Comparison of ENCODE assay signal across 8 cellular contexts in the genomic region with DNA sequence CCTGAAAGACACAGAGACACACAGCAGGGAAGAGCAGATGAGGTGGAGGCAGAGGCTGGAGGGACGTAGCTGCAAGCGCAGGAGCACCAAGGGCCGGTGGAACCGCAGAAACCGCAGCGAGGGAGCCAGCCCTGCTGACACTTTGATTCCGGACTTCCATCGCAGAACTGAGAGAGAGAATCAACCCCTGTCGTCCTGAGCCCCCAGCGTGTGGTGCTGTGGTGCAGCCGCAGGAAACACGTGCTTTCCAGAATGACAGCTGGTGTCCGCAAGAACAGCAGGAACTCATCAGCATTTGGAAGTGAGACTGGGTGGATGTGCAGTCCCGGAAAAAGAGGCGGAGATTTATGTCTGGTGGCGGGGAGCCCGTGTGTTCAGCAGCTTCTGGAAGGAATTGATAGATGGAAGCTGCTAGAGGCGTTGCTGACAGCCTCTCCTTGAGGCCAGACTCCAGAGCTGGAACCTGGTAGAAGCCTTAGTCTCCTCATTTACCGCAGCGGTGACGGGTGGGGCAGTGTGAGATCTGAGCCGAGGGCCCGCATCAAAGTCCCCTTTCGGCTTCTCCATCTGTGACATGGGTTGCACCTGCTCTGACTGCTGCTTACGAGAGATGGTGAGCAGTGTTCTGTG. TPM values are rescaled to one million over a fixed set of nuclear protein-coding genes. Genes with fewer than 3 reads are reported as not detected.
DNase-seq lines count a peak whose midpoint lies in the region; ATAC-seq and TF ChIP-seq lines count a peak whose summit lies in the region.

No MANE protein-coding gene starts in this region.

- peaks cover 13% of the 10 kb centered on the region for H3K9me3 Mint-ChIP-seq in activated T-helper 1 cell treated with anti-CD3 and anti-CD28 coated beads, Interleukin-12 subunit alpha, Interleukin-12 subunit beta, Interleukin-2, Interleukin-4 antibody, amounts not matched to agents 30 ng/mL and 10 ng/mL and 1 ng/mL, durations not matched to agents 14 hours and 24 hours and 36 hours
- peaks cover 2 to 7% of the 10 kb centered on the region in 2 donors for H3K9me3 Mint-ChIP-seq in natural killer cell

- H2AFZ ChIP-seq in PC-3 (ENCODE audit: low read length): peak overlapping the region; percentile 54

- H3K4me1 ChIP-seq in PC-3 (ENCODE audit: insufficient read depth, low read length) (peaks cover 13% of the 10 kb centered on the region), thoracic aorta (ENCODE audit: control insufficient read depth in 1 of 2, low read depth in 2 of 2) (peaks cover 9 to 12% of the 10 kb centered on the region in 2 donors)

- peak overlapping the region; percentile 79 for H3K4me3 Mint-ChIP-seq in activated T-helper 1 cell treated with anti-CD3 and anti-CD28 coated beads, Interleukin-12 subunit alpha, Interleukin-12 subunit beta, Interleukin-2, Interleukin-4 antibody, amounts not matched to agents 30 ng/mL and 10 ng/mL and 1 ng/mL, durations not matched to agents 14 hours and 24 hours and 36 hours
- peak overlapping the region; percentile 88 for H3K4me3 Mint-ChIP-seq in natural killer cell

- peaks cover 21% of the 10 kb centered on the region for H3K4me1 Mint-ChIP-seq in activated T-helper 1 cell treated with anti-CD3 and anti-CD28 coated beads, Interleukin-12 subunit alpha, Interleukin-12 subunit beta, Interleukin-2, Interleukin-4 antibody, amounts not matched to agents 30 ng/mL and 10 ng/mL and 1 ng/mL, durations not matched to agents 14 hours and 24 hours and 36 hours (ENCODE audit: low read depth)
- H3K4me1 Mint-ChIP-seq in natural killer cell: peaks cover 15 to 26% of the 10 kb centered on the region in 2 donors

- ATAC-seq in GM19035 (IDR thresholded peaks at IDR 0.05; ENCODE audit: unreplicated experiment): peak; percentile 77
- ATAC-seq in PC-3: peak; percentile 87
- peak; percentile 76 to 83 (median 77) for ATAC-seq in natural killer cell
- no peak for ATAC-seq in thoracic aorta (ENCODE audit: insufficient number of reproducible peaks, low FRiP score, low read depth)

- DNase-seq in AG04449 (ENCODE audit: low read depth, low spot score) (no peak), HS-5 (ENCODE audit: low read depth) (peak; percentile 55), PC-3 (peak; percentile 66), fibroblast of mammary gland (ENCODE audit: low read depth) (peak; percentile 93), natural killer cell (peak; percentile 56), thoracic aorta (ENCODE audit: low spot score) (no peak)
- peak; percentile 57 for DNase-seq in activated T-helper 1 cell treated with anti-CD3 and anti-CD28 coated beads, Interleukin-12 subunit alpha, Interleukin-12 subunit beta, Interleukin-2, Interleukin-4 antibody, amounts not matched to agents 30 ng/mL and 10 ng/mL and 1 ng/mL, durations not matched to agents 14 hours and 24 hours and 36 hours (ENCODE audit: low spot score)

- H3K27me3 ChIP-seq in PC-3 (ENCODE audit: low read length) (no peaks in the 10 kb centered on the region), thoracic aorta (replicated peaks; ENCODE audit: insufficient read depth) (no peaks in the 10 kb centered on the region)

- TF ChIP-seq CTCF in AG04449 (IDR thresholded peaks at IDR 0.05; ENCODE audit: insufficient read depth, low read length, missing control alignments) (peak; percentile 45), PC-3 (conservative IDR thresholded peaks at IDR 0.05; ENCODE audit: low read depth, low read length) (peak; percentile 49), fibroblast of mammary gland (conservative IDR thresholded peaks at IDR 0.05; ENCODE audit: control insufficient read depth, insufficient read depth, low read depth, low read length) (peak; percentile 35), natural killer cell (IDR thresholded peaks at IDR 0.05) (no peak), thoracic aorta (IDR thresholded peaks at IDR 0.05) (peak; percentile 34)

- BruUV-seq in PC-3 (replicated peaks; lab: Mats Ljungman, UMichigan): no TSS peak

- CTCF ChIA-PET in AG04449 (lab: Yijun Ruan, JAX): interaction anchor here (0.6 to 1.6 kb wide), 7 partner anchors 8 to 199 kb away, joined by 3 to 4 read pairs (median 3); a partner anchor contains a TSS
- CTCF ChIA-PET in PC-3 (lab: Charles Lee): no interaction called here

- H3K9me3 ChIP-seq in PC-3 (ENCODE audit: low read length): peaks cover 4% of the 10 kb centered on the region; the same call in 1 of the 2 replicates
- H3K9me3 ChIP-seq in thoracic aorta: peaks cover 9% of the 10 kb centered on the region

- peak overlapping the region; percentile 77 for H3K27ac Mint-ChIP-seq in activated T-helper 1 cell treated with anti-CD3 and anti-CD28 coated beads, Interleukin-12 subunit alpha, Interleukin-12 subunit beta, Interleukin-2, Interleukin-4 antibody, amounts not matched to agents 30 ng/mL and 10 ng/mL and 1 ng/mL, durations not matched to agents 14 hours and 24 hours and 36 hours
- H3K27ac Mint-ChIP-seq in natural killer cell: peak overlapping the region; percentile 12 to 74

- POLR2A ChIA-PET in AG04449 (lab: Yijun Ruan, JAX): interaction anchor here (0.5 to 1.4 kb wide), 4 partner anchors 22 to 76 kb away, joined by 3 to 5 read pairs (median 4); a partner anchor contains a TSS
- POLR2A ChIA-PET in PC-3 (lab: Charles Lee; ENCODE audit: unreplicated experiment): interaction anchor here (0.6 kb wide), 1 partner anchor 46 kb away, joined by 3 read pairs; no protein-coding TSS in a partner anchor

- no peaks in the 10 kb centered on the region for H3K79me2 ChIP-seq in PC-3 (ENCODE audit: low read length)

- intact Hi-C loops in PC-3 (cut with micrococcal nuclease): no loop called here
- intact Hi-C loops in activated T-helper 1 cell treated with anti-CD3 and anti-CD28 coated beads, Interleukin-12 subunit alpha, Interleukin-12 subunit beta, Interleukin-2, Interleukin-4 antibody, amounts not matched to agents 30 ng/mL and 10 ng/mL and 1 ng/mL, durations not matched to agents 14 hours and 24 hours and 36 hours (cut with micrococcal nuclease): no loop called here
- intact Hi-C loops in natural killer cell (cut with micrococcal nuclease): no loop called here

- peak overlapping the region; percentile 81 for H3K4me2 ChIP-seq in PC-3 (ENCODE audit: low read length)

- no peak overlapping the region for H3K9ac ChIP-seq in PC-3 (ENCODE audit: low read length)

- no peaks in the 10 kb centered on the region for H3K9me2 ChIP-seq in PC-3 (replicated peaks; ENCODE audit: low read length)

- H3K36me3 Mint-ChIP-seq in activated T-helper 1 cell treated with anti-CD3 and anti-CD28 coated beads, Interleukin-12 subunit alpha, Interleukin-12 subunit beta, Interleukin-2, Interleukin-4 antibody, amounts not matched to agents 30 ng/mL and 10 ng/mL and 1 ng/mL, durations not matched to agents 14 hours and 24 hours and 36 hours (ENCODE audit: low read depth): peaks cover 2% of the 10 kb centered on the region
- peaks cover 6% of the 10 kb centered on the region for H3K36me3 Mint-ChIP-seq in natural killer cell

- no peaks in the 10 kb centered on the region for H4K20me1 ChIP-seq in PC-3 (ENCODE audit: low read length)

- H3K36me3 ChIP-seq in PC-3 (ENCODE audit: low read depth, low read length) (no peaks in the 10 kb centered on the region), thoracic aorta (no peaks in the 10 kb centered on the region)

- H3K27me3 Mint-ChIP-seq in activated T-helper 1 cell treated with anti-CD3 and anti-CD28 coated beads, Interleukin-12 subunit alpha, Interleukin-12 subunit beta, Interleukin-2, Interleukin-4 antibody, amounts not matched to agents 30 ng/mL and 10 ng/mL and 1 ng/mL, durations not matched to agents 14 hours and 24 hours and 36 hours (ENCODE audit: insufficient read depth): peaks cover 17% of the 10 kb centered on the region
- H3K27me3 Mint-ChIP-seq in natural killer cell (ENCODE audit: low read depth in 2 of 2): peaks cover 8 to 23% of the 10 kb centered on the region in 2 donors

- H3F3A ChIP-seq in PC-3 (ENCODE audit: low read length, unreplicated experiment): no peaks in the 10 kb centered on the region

- peak overlapping the region; percentile 34 for H3K4me3 ChIP-seq in AG04449 (ENCODE audit: low read depth, low read length)
- peak overlapping the region; percentile 53 for H3K4me3 ChIP-seq in PC-3 (ENCODE audit: low read length)
- peak overlapping the region; percentile 3 for H3K4me3 ChIP-seq in fibroblast of mammary gland (ENCODE audit: control insufficient read depth, low read depth, low read length)
- peak overlapping the region; percentile 57 for H3K4me3 ChIP-seq in thoracic aorta

- H3K27ac ChIP-seq in PC-3 (ENCODE audit: low read length): no peak overlapping the region
- no peak overlapping the region for H3K27ac ChIP-seq in thoracic aorta

RNA-seq across cellular contexts. Expression of a gene that starts 21.9 kb away (rescaled TPM):
- 306 and 466 TPM in 2 replicates for total RNA-seq in PC-3 (2014; rRNA removed)
- total RNA-seq in activated T-helper 1 cell treated with anti-CD3 and anti-CD28 coated beads, Interleukin-12 subunit alpha, Interleukin-12 subunit beta, Interleukin-2, Interleukin-4 antibody, amounts not matched to agents 30 ng/mL and 10 ng/mL and 1 ng/mL, durations not matched to agents 14 hours and 24 hours and 36 hours: 148 and 150 TPM in 2 replicates
- total RNA-seq in natural killer cell: 100 to 1,000 TPM; 144 to 200 (median 178) TPM
- 100 to 1,000 TPM; 545 to 588 TPM for total RNA-seq in thoracic aorta

RNA-seq across cellular contexts. Expression of a gene that starts 44.4 kb away (rescaled TPM):
- total RNA-seq in PC-3 (2014; rRNA removed): 52.7 and 62.3 TPM in 2 replicates
- total RNA-seq in activated T-helper 1 cell treated with anti-CD3 and anti-CD28 coated beads, Interleukin-12 subunit alpha, Interleukin-12 subunit beta, Interleukin-2, Interleukin-4 antibody, amounts not matched to agents 30 ng/mL and 10 ng/mL and 1 ng/mL, durations not matched to agents 14 hours and 24 hours and 36 hours: 37.2 and 39.7 TPM in 2 replicates
- total RNA-seq in natural killer cell: 10 to 100 TPM; 22.2 to 32.0 (median 24.9) TPM
- total RNA-seq in thoracic aorta: 10 to 100 TPM in 1 of 2 donors, 1 to 10 TPM in 1; 8.0 to 17.6 TPM

RNA-seq across cellular contexts. Expression of a gene that starts 44.7 kb away (rescaled TPM):
- 28.1 and 33.0 TPM in 2 replicates for total RNA-seq in PC-3 (2014; rRNA removed)
- 33.8 and 34.1 TPM in 2 replicates for total RNA-seq in activated T-helper 1 cell treated with anti-CD3 and anti-CD28 coated beads, Interleukin-12 subunit alpha, Interleukin-12 subunit beta, Interleukin-2, Interleukin-4 antibody, amounts not matched to agents 30 ng/mL and 10 ng/mL and 1 ng/mL, durations not matched to agents 14 hours and 24 hours and 36 hours
- total RNA-seq in natural killer cell: 10 to 100 TPM; 36.1 to 48.0 (median 47.0) TPM
- total RNA-seq in thoracic aorta: 10 to 100 TPM; 21.0 to 34.9 TPM

Comparison
In these comparisons a context has a peak if more than half of its experiments do, and no peak if none do; other contexts are left out.
1. DNase-seq: peak in HS-5 (single experiment), PC-3 (single experiment), activated T-helper 1 cell treated with anti-CD3 and anti-CD28 coated beads, Interleukin-12 subunit alpha, Interleukin-12 subunit beta, Interleukin-2, Interleukin-4 antibody, amounts not matched to agents 30 ng/mL and 10 ng/mL and 1 ng/mL, durations not matched to agents 14 hours and 24 hours and 36 hours (single experiment), fibroblast of mammary gland (single experiment) and natural killer cell (single experiment); none in AG04449 (single experiment) and thoracic aorta (single experiment).
2. H3K4me3 ChIP-seq: peak in every context shown above with its lines; median percentile 57 in thoracic aorta; 53 in PC-3; 34 in AG04449; 3 in fibroblast of mammary gland.